27 cellular contexts compared by ENCODE assay signal in genomic region chr1:38500891-38501290, GRCh38.
"Had no signal": no experiment of that assay in that cellular context is flagged by ENCODE, and none has a peak within 500 bp of the region (broad histone marks: within the 10 kb centered on the region; RNA-seq: fewer than 3 reads in every experiment).

No MANE protein-coding gene starts in this region.

- H3K27me3 ChIP-seq: brain microvascular endothelial cell, neutrophil, pancreas, right atrium auricular region, upper lobe of right lung had no signal

- H3K9me3 Mint-ChIP-seq: activated naive CD4-positive, alpha-beta T cell treated with anti-CD3 and anti-CD28 coated beads, Interleukin-2, amount 50 U/mL, for 24 hours; dendritic cell treated with granulocyte-macrophage colony-stimulating factor and Interleukin-4, amounts not matched to agents 40 ng/mL and 50 ng/mL, for 4 days; memory B cell; nephron had no signal

- H3K4me3 Mint-ChIP-seq: activated CD8-positive, alpha-beta memory T cell treated with anti-CD3 and anti-CD28 coated beads, Interleukin-2, amount 10 ng/mL, durations not matched to agents 7 days and 5 days; activated naive CD4-positive, alpha-beta T cell treated with anti-CD3 and anti-CD28 coated beads, Interleukin-2, amount 50 U/mL, for 24 hours; dendritic cell treated with granulocyte-macrophage colony-stimulating factor and Interleukin-4, amounts not matched to agents 40 ng/mL and 50 ng/mL, for 4 days; memory B cell; nephron; T-helper 17 cell had no signal

- DNase-seq: activated CD4-positive, alpha-beta T cell treated with anti-CD3 and anti-CD28 coated beads for 4 hours; activated CD4-positive, alpha-beta T cell treated with anti-CD3 and anti-CD28 coated beads, Interleukin-2, amount 50 U/mL, for 48 hours; activated CD4-positive, CD25-positive, alpha-beta regulatory T cell; activated CD8-positive, alpha-beta memory T cell treated with anti-CD3 and anti-CD28 coated beads, Interleukin-2, amount 10 ng/mL, durations not matched to agents 7 days and 5 days; activated gamma-delta T cell treated with Interleukin-2 at 50 U/mL for 16 hours; activated T-cell treated with anti-CD3 and anti-CD28 coated beads, Interleukin-2, amount 50 U/mL, for 1 hour; aorta; caudate nucleus; effector CD4-positive, alpha-beta T cell; erythroblast; foreskin fibroblast; hypothalamus; left cardiac atrium; pancreas; psoas muscle; stimulated activated CD4-positive, alpha-beta T cell treated with anti-CD3 and anti-CD28 coated beads, Interleukin-12 subunit alpha, Interleukin-12 subunit beta, amount 100 ng/mL, for 4 hours; stimulated activated CD4-positive, alpha-beta T cell treated with anti-CD3 and anti-CD28 coated beads, Interleukin-4, amount 100 ng/mL, for 4 hours; stimulated activated naive CD8-positive, alpha-beta T cell treated with anti-CD3 and anti-CD28 coated beads, Interleukin-15, Interleukin-2, amounts not matched to agents 100 U/mL and 50 U/mL, for 24 hours; T-helper 17 cell; upper lobe of right lung had no signal

- H3K27ac ChIP-seq: brain microvascular endothelial cell, neutrophil, pancreas, psoas muscle, right atrium auricular region, upper lobe of right lung had no signal

- H3K36me3 ChIP-seq: brain microvascular endothelial cell, neutrophil, pancreas, right atrium auricular region, upper lobe of right lung had no signal

- H3K36me3 Mint-ChIP-seq: activated CD8-positive, alpha-beta memory T cell treated with anti-CD3 and anti-CD28 coated beads, Interleukin-2, amount 10 ng/mL, durations not matched to agents 7 days and 5 days; activated naive CD4-positive, alpha-beta T cell treated with anti-CD3 and anti-CD28 coated beads, Interleukin-2, amount 50 U/mL, for 24 hours; memory B cell had no signal

- ATAC-seq: activated CD8-positive, alpha-beta memory T cell treated with anti-CD3 and anti-CD28 coated beads, Interleukin-2, amount 10 ng/mL, durations not matched to agents 7 days and 5 days; left cardiac atrium; pancreas; psoas muscle; stimulated activated naive CD8-positive, alpha-beta T cell treated with anti-CD3 and anti-CD28 coated beads, Interleukin-15, Interleukin-2, amounts not matched to agents 100 U/mL and 50 U/mL, for 24 hours; T-helper 17 cell; upper lobe of right lung had no signal

- H3K27ac Mint-ChIP-seq: activated CD8-positive, alpha-beta memory T cell treated with anti-CD3 and anti-CD28 coated beads, Interleukin-2, amount 10 ng/mL, durations not matched to agents 7 days and 5 days; activated naive CD4-positive, alpha-beta T cell treated with anti-CD3 and anti-CD28 coated beads, Interleukin-2, amount 50 U/mL, for 24 hours; dendritic cell treated with granulocyte-macrophage colony-stimulating factor and Interleukin-4, amounts not matched to agents 40 ng/mL and 50 ng/mL, for 4 days; memory B cell; nephron; T-helper 17 cell had no signal

- H3K4me1 ChIP-seq: pancreas, psoas muscle, right atrium auricular region, upper lobe of right lung had no signal

- H3K4me3 ChIP-seq: pancreas, psoas muscle, right atrium auricular region, upper lobe of right lung had no signal

- H3K9me3 ChIP-seq: neutrophil, pancreas, psoas muscle, right atrium auricular region, upper lobe of right lung had no signal
